Comparison of ENCODE assay signal across 17 cellular contexts in genomic region chr3:185726254-185726967, GRCh38.
DNase-seq lines count a peak whose midpoint lies in the region; ATAC-seq and TF ChIP-seq lines count a peak whose summit lies in the region.
"Had no signal": no experiment of that assay in that cellular context is flagged by ENCODE, and none has a peak within 500 bp of the region (broad histone marks: within the 10 kb centered on the region; RNA-seq: fewer than 3 reads in every experiment).

No MANE protein-coding gene starts in this region.

- H2AFZ ChIP-seq in GM23338: no peak overlapping the region

- H3K27me3 ChIP-seq in GM23338 (ENCODE audit: insufficient read depth) (no peaks in the 10 kb centered on the region), SJSA1 (replicated peaks) (no peaks in the 10 kb centered on the region), iPS-18a (ENCODE audit: control insufficient read depth, insufficient read depth, low read length) (no peaks in the 10 kb centered on the region)

- H3K27me3 Mint-ChIP-seq in GM23338 (ENCODE audit: insufficient read depth, low read depth, poor library complexity): peaks cover 14% of the 10 kb centered on the region
- H3K27me3 Mint-ChIP-seq: brain; dendritic cell treated with granulocyte-macrophage colony-stimulating factor and Interleukin-4, amounts not matched to agents 40 ng/mL and 50 ng/mL, for 4 days had no signal

- H3K4me1 Mint-ChIP-seq in GM23338: peaks cover 68% of the 10 kb centered on the region
- H3K4me1 Mint-ChIP-seq: activated CD4-positive, alpha-beta T cell treated with anti-CD3 and anti-CD28 coated beads for 36 hours had no signal

- peak overlapping the region; percentile 62 for H3K27ac Mint-ChIP-seq in GM23338
- H3K27ac Mint-ChIP-seq: activated CD4-positive, alpha-beta T cell treated with anti-CD3 and anti-CD28 coated beads for 36 hours; activated naive CD8-positive, alpha-beta T cell; activated T-helper 1 cell treated with anti-CD3 and anti-CD28 coated beads, Interleukin-12 subunit alpha, Interleukin-12 subunit beta, Interleukin-2, Interleukin-4 antibody, amounts not matched to agents 30 ng/mL and 10 ng/mL and 1 ng/mL, durations not matched to agents 14 hours and 24 hours and 36 hours; dendritic cell treated with granulocyte-macrophage colony-stimulating factor and Interleukin-4, amounts not matched to agents 40 ng/mL and 50 ng/mL, for 4 days had no signal

- H3K36me3 ChIP-seq in GM23338 (ENCODE audit: insufficient read depth) (no peaks in the 10 kb centered on the region), SJSA1 (peaks cover 8% of the 10 kb centered on the region), iPS-18a (ENCODE audit: control insufficient read depth, low read depth, low read length) (no peaks in the 10 kb centered on the region)

- no peaks in the 10 kb centered on the region for H3K9me3 Mint-ChIP-seq in GM23338
- H3K9me3 Mint-ChIP-seq: activated T-helper 1 cell treated with anti-CD3 and anti-CD28 coated beads, Interleukin-12 subunit alpha, Interleukin-12 subunit beta, Interleukin-2, Interleukin-4 antibody, amounts not matched to agents 30 ng/mL and 10 ng/mL and 1 ng/mL, durations not matched to agents 14 hours and 24 hours and 36 hours; dendritic cell treated with granulocyte-macrophage colony-stimulating factor and Interleukin-4, amounts not matched to agents 40 ng/mL and 50 ng/mL, for 4 days had no signal

- H3K9me3 ChIP-seq in SJSA1 (replicated peaks) (no peaks in the 10 kb centered on the region), iPS-18a (ENCODE audit: control insufficient read depth, low read depth, low read length) (no peaks in the 10 kb centered on the region)

- H3K4me3 ChIP-seq in GM23338: peak overlapping the region; percentile 27; the same call in 1 of the 2 replicates
- H3K4me3 ChIP-seq in SJSA1: no peak overlapping the region
- H3K4me3 ChIP-seq in iPS-18a (ENCODE audit: low read length): peak overlapping the region; percentile 18

- DNase-seq in COLO829 (ENCODE audit: low spot score) (peak; percentile 86), GM23338 (ENCODE audit: low spot score) (peak; percentile 52), SJSA1 (ENCODE audit: low read depth in 1 of 2, low spot score in 2 of 2) (peak in 1 of 2 experiments; percentile 50), GOT3 (lab: John Stamatoyannopoulos, UW) (no peak), NCI-H146 treated with DMSO at 0.1 percent for 48 hours (lab: John Stamatoyannopoulos, UW; ENCODE audit: unreplicated experiment) (no peak), iPS-NIHi11 (ENCODE audit: low spot score) (no peak), mucosa of gallbladder (ENCODE audit: low spot score) (no peak)
- DNase-seq: ACHN; activated CD4-positive, alpha-beta T cell treated with anti-CD3 and anti-CD28 coated beads for 36 hours; foreskin fibroblast; hypothalamus; NCI-H1930 had no signal

- H3K27ac ChIP-seq in GM23338 (ENCODE audit: low read depth) (peak overlapping the region; percentile 82), SJSA1 (peak overlapping the region; percentile 17; the same call in 1 of the 2 replicates), iPS-18a (ENCODE audit: low read length) (peak overlapping the region; percentile 2)

- no peaks in the 10 kb centered on the region; the same call in 2 of the 3 replicates for H3K36me3 Mint-ChIP-seq in GM23338 (ENCODE audit: low read depth)
- H3K36me3 Mint-ChIP-seq: activated naive CD8-positive, alpha-beta T cell had no signal

- no peaks in the 10 kb centered on the region for H3F3A ChIP-seq in GM23338 (replicated peaks; ENCODE audit: low read depth)

- H3K9ac ChIP-seq in iPS-18a (ENCODE audit: low read length): no peak overlapping the region

- H3K4me2 ChIP-seq in GM23338: peak overlapping the region; percentile 56

- no peak for TF ChIP-seq CTCF in GM23338 (conservative IDR thresholded peaks at IDR 0.05; ENCODE audit: low read depth in 2 of 2)

- H3K4me1 ChIP-seq in GM23338 (ENCODE audit: insufficient read depth) (peaks cover 61% of the 10 kb centered on the region), SJSA1 (replicated peaks) (peaks cover 56% of the 10 kb centered on the region), iPS-18a (ENCODE audit: control insufficient read depth, low read depth, low read length) (peaks cover 41% of the 10 kb centered on the region)

- no peaks in the 10 kb centered on the region for H3K9me2 ChIP-seq in GM23338 (ENCODE audit: insufficient read depth)

- H3K79me2 ChIP-seq in GM23338 (replicated peaks; ENCODE audit: insufficient read depth): peaks cover 100% of the 10 kb centered on the region

- H3K4me3 Mint-ChIP-seq in GM23338: peak overlapping the region; percentile 10; the same call in 1 of the 3 replicates
- H3K4me3 Mint-ChIP-seq: activated CD4-positive, alpha-beta T cell treated with anti-CD3 and anti-CD28 coated beads for 36 hours; activated naive CD8-positive, alpha-beta T cell; activated T-helper 1 cell treated with anti-CD3 and anti-CD28 coated beads, Interleukin-12 subunit alpha, Interleukin-12 subunit beta, Interleukin-2, Interleukin-4 antibody, amounts not matched to agents 30 ng/mL and 10 ng/mL and 1 ng/mL, durations not matched to agents 14 hours and 24 hours and 36 hours; brain; dendritic cell treated with granulocyte-macrophage colony-stimulating factor and Interleukin-4, amounts not matched to agents 40 ng/mL and 50 ng/mL, for 4 days had no signal

- ATAC-seq in GM23338: peak; percentile 9; the same call in 2 of the 3 replicates
- ATAC-seq: activated CD4-positive, alpha-beta T cell treated with anti-CD3 and anti-CD28 coated beads for 36 hours had no signal

- peaks cover 25% of the 10 kb centered on the region; the same call in 1 of the 2 replicates for H4K20me1 ChIP-seq in GM23338 (replicated peaks; ENCODE audit: insufficient read depth)

TF ChIP-seq in GM23338, 12 proteins besides CTCF, POLR2A, EP300 and RAD21:
- TF ChIP-seq EZH2phosphoT487 (IDR thresholded peaks at IDR 0.05; ENCODE audit: unreplicated experiment): no peak
- TF ChIP-seq NANOG (IDR thresholded peaks at IDR 0.05; ENCODE audit: borderline replicate concordance): 0 out of 2 replicates have a peak, but pooled peaks have one; percentile 37

Comparison
In these comparisons a context has a peak if more than half of its experiments do, and no peak if none do; other contexts are left out.
1. DNase-seq: peak in COLO829 (single experiment) and GM23338 (single experiment); none in GOT3 (single experiment), NCI-H146 treated with DMSO at 0.1 percent for 48 hours (single experiment), iPS-NIHi11 (single experiment) and mucosa of gallbladder (single experiment).
2. H3K27ac ChIP-seq: peak in every context shown above with its lines; median percentile 82 in GM23338; 17 in SJSA1; 2 in iPS-18a.